Comparison of ENCODE assay signal across 8 cellular contexts in the genomic region with DNA sequence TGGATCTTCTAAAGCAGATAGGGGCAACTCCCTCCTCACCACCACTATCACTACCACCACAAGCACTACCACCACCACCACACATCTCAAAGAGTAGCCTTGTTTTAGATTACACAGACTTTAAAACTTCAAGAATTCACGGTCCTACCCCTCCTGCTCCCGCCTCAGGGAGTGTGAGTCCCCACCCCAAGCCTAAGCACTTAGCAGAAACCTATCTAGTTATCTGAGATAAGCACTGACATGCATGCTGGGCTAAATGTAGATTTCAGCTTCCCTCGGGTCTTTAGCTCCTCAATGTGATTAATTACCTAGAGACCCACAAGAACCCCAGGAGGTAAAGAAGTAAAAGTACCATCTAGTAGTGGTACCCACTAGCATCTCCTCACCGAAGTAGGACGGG. TPM values are rescaled to one million over a fixed set of nuclear protein-coding genes. Genes with fewer than 3 reads are reported as not detected.
DNase-seq lines count a peak whose midpoint lies in the region; ATAC-seq and TF ChIP-seq lines count a peak whose summit lies in the region.

No MANE protein-coding gene starts in this region.

- WGBS in tibial nerve, 2 donors: 15 to 48% methylated on average over 4 to 5 of the region's 5 CpGs

- intact Hi-C loops in activated naive CD4-positive, alpha-beta T cell treated with anti-CD3 and anti-CD28 coated beads for 36 hours (cut with micrococcal nuclease): loop anchor here (2.0 to 5.0 kb wide), 2 partner anchors 161 to 1158 kb away; partner anchors contain the start of genes ALG13 and LHFPL1

- H3K4me3 ChIP-seq in tibial nerve: peak overlapping the region in 3 of 4 donors; percentile 45 to 73 (median 60)

- TF ChIP-seq EP300 in tibial nerve (IDR thresholded peaks at IDR 0.05): no peak

- H3K9me3 ChIP-seq in tibial nerve: no peaks in the 10 kb centered on the region

- no peaks in the 10 kb centered on the region for H3K36me3 Mint-ChIP-seq in activated naive CD4-positive, alpha-beta T cell treated with anti-CD3 and anti-CD28 coated beads for 36 hours (ENCODE audit: low read depth)
- H3K36me3 Mint-ChIP-seq in brain (no peaks in the 10 kb centered on the region), memory B cell (no peaks in the 10 kb centered on the region)

- peaks cover 11% of the 10 kb centered on the region for H3K4me1 Mint-ChIP-seq in activated naive CD4-positive, alpha-beta T cell treated with anti-CD3 and anti-CD28 coated beads for 36 hours (ENCODE audit: low read depth)
- H3K4me1 Mint-ChIP-seq in brain: peaks cover 80% of the 10 kb centered on the region
- H3K4me1 Mint-ChIP-seq in memory B cell: peaks cover 7% of the 10 kb centered on the region

- peaks cover 0 to 25% of the 10 kb centered on the region in 2 donors for H3K27me3 ChIP-seq in tibial nerve

- H3K9me3 Mint-ChIP-seq in activated naive CD4-positive, alpha-beta T cell treated with anti-CD3 and anti-CD28 coated beads for 36 hours: no peaks in the 10 kb centered on the region
- peaks cover 0 to 4% (median 3%) of the 10 kb centered on the region in 5 experiments for H3K9me3 Mint-ChIP-seq in brain
- H3K9me3 Mint-ChIP-seq in memory B cell: no peaks in the 10 kb centered on the region

- CTCF ChIA-PET in activated naive CD4-positive, alpha-beta T cell treated with anti-CD3 and anti-CD28 coated beads for 36 hours (lab: Charles Lee): no interaction called here

- TF ChIP-seq CTCF in brain (conservative IDR thresholded peaks at IDR 0.05) (peak in 1 of 2 experiments; percentile 4), tibial nerve (IDR thresholded peaks at IDR 0.05) (no peak)

- H3K4me3 Mint-ChIP-seq in activated naive CD4-positive, alpha-beta T cell treated with anti-CD3 and anti-CD28 coated beads for 36 hours: peak overlapping the region; percentile 80
- H3K4me3 Mint-ChIP-seq in brain: peak overlapping the region; percentile 92 to 96 (median 95)
- H3K4me3 Mint-ChIP-seq in memory B cell: peak overlapping the region; percentile 96

- H3K27ac ChIP-seq in tibial nerve: peak overlapping the region in 2 of 4 donors; percentile 77 to 87

- H3K36me3 ChIP-seq in tibial nerve: no peaks in the 10 kb centered on the region

- DNase-seq in activated naive CD4-positive, alpha-beta T cell treated with anti-CD3 and anti-CD28 coated beads for 36 hours: no peak
- no peak for DNase-seq in activated naive CD4-positive, alpha-beta T cell (lab: John Stamatoyannopoulos, UW)
- DNase-seq in memory B cell (ENCODE audit: low spot score in 2 of 2) (no peak), tibial nerve (ENCODE audit: low spot score in 2 of 2) (no peak), NAMALWA (ENCODE audit: low spot score) (no peak), germinal center (ENCODE audit: low spot score) (no peak), NK-92 (lab: John Stamatoyannopoulos, UW; ENCODE audit: unreplicated experiment) (no peak)

- H3K4me1 ChIP-seq in tibial nerve: peaks cover 0 to 5% (median 0%) of the 10 kb centered on the region in 4 donors

- no peak overlapping the region for H3K27ac Mint-ChIP-seq in activated naive CD4-positive, alpha-beta T cell treated with anti-CD3 and anti-CD28 coated beads for 36 hours
- H3K27ac Mint-ChIP-seq in brain (peak overlapping the region; percentile 91 to 99 (median 97)), memory B cell (peak overlapping the region; percentile 80)

- ATAC-seq in memory B cell (ENCODE audit: low read depth): no peak

- no peaks in the 10 kb centered on the region for H3K27me3 Mint-ChIP-seq in activated naive CD4-positive, alpha-beta T cell treated with anti-CD3 and anti-CD28 coated beads for 36 hours (ENCODE audit: low read depth)
- peaks cover 5% of the 10 kb centered on the region for H3K27me3 Mint-ChIP-seq in brain
- H3K27me3 Mint-ChIP-seq in memory B cell: no peaks in the 10 kb centered on the region

- TF ChIP-seq POLR2A in tibial nerve (IDR thresholded peaks at IDR 0.05): no peak

RNA-seq across cellular contexts. Expression of gene AMOT, which starts 0.8 kb away (rescaled TPM):
- 1 to 10 TPM; 1.5 TPM for total RNA-seq in activated naive CD4-positive, alpha-beta T cell treated with anti-CD3 and anti-CD28 coated beads for 36 hours
- polyA plus RNA-seq in brain (ENCODE audit: insufficient read depth, low read depth, low replicate concordance): 8.6 TPM
- 10 to 100 TPM; 22.0 to 41.2 (median 23.0) TPM for total RNA-seq in tibial nerve

Comparison
In these comparisons a context has a peak if more than half of its experiments do, and no peak if none do; other contexts are left out.
1. RNA of gene AMOT, which starts 0.8 kb away (total RNA-seq): 22.0 to 41.2 TPM in tibial nerve; 1.5 TPM in activated naive CD4-positive, alpha-beta T cell treated with anti-CD3 and anti-CD28 coated beads for 36 hours; every median in the first group is over 4 times any median in the second.
2. Peak in every context shown above with its lines, with median percentiles within 50 percentile points of each other: H3K4me3 Mint-ChIP-seq.